21 cellular contexts compared by ENCODE assay signal in genomic region chr13:110027470-110028240, GRCh38.
A peak's percentile ranks its signal among the peaks of the same experiment; 100 is the strongest.
DNase-seq lines count a peak whose midpoint lies in the region; ATAC-seq and TF ChIP-seq lines count a peak whose summit lies in the region.
"Had no signal": no experiment of that assay in that cellular context is flagged by ENCODE, and none has a peak within 500 bp of the region (broad histone marks: within the 10 kb centered on the region; RNA-seq: fewer than 3 reads in every experiment).

No MANE protein-coding gene starts in this region.

- no peak for DNase-seq in GM23338 (ENCODE audit: low spot score)
- DNase-seq in NT2/D1 (ENCODE audit: low read depth, low spot score): peak; percentile 25
- DNase-seq in chondrocyte (ENCODE audit: low spot score): no peak
- DNase-seq in iPS-NIHi11 (ENCODE audit: low spot score): peak; percentile 37
- DNase-seq in activated naive CD4-positive, alpha-beta T cell treated with anti-CD3 and anti-CD28 coated beads for 36 hours: no peak
- no peak for DNase-seq in T1000 (lab: John Stamatoyannopoulos, UW)
- DNase-seq in RKO (ENCODE audit: low spot score): no peak
- DNase-seq: CD4-positive, CD25-positive, alpha-beta regulatory T cell; Karpas-422; NCI-H1105 treated with DMSO at 0.1 percent for 48 hours; NCI-H1694; NCI-H2029 treated with DMSO at 0.1 percent for 48 hours; NCI-H2171; NCI-H226; NCI-H510A; NCI-H69; SIG-M5 had no signal

- H3K36me3 Mint-ChIP-seq in GM23338 (ENCODE audit: low read depth): no peaks in the 10 kb centered on the region
- H3K36me3 Mint-ChIP-seq in chondrocyte (ENCODE audit: low read depth): no peaks in the 10 kb centered on the region
- H3K36me3 Mint-ChIP-seq in activated naive CD4-positive, alpha-beta T cell treated with anti-CD3 and anti-CD28 coated beads for 36 hours (ENCODE audit: low read depth): no peaks in the 10 kb centered on the region
- H3K36me3 Mint-ChIP-seq: CD4-positive, CD25-positive, alpha-beta regulatory T cell had no signal

- H3K9me3 Mint-ChIP-seq in GM23338: no peaks in the 10 kb centered on the region
- peaks cover 6% of the 10 kb centered on the region for H3K9me3 Mint-ChIP-seq in chondrocyte (ENCODE audit: low read depth)
- no peaks in the 10 kb centered on the region for H3K9me3 Mint-ChIP-seq in activated naive CD4-positive, alpha-beta T cell treated with anti-CD3 and anti-CD28 coated beads for 36 hours

- H3K4me3 Mint-ChIP-seq in GM23338 (no peak overlapping the region), chondrocyte (ENCODE audit: unreplicated experiment) (no peak overlapping the region)
- H3K4me3 Mint-ChIP-seq in activated naive CD4-positive, alpha-beta T cell treated with anti-CD3 and anti-CD28 coated beads for 36 hours: no peak overlapping the region

- peak overlapping the region; percentile 23; the same call in 1 of the 2 replicates for H3K27ac Mint-ChIP-seq in GM23338
- H3K27ac Mint-ChIP-seq in chondrocyte (ENCODE audit: unreplicated experiment): peak overlapping the region; percentile 34
- no peak overlapping the region for H3K27ac Mint-ChIP-seq in activated naive CD4-positive, alpha-beta T cell treated with anti-CD3 and anti-CD28 coated beads for 36 hours
- H3K27ac Mint-ChIP-seq: CD4-positive, CD25-positive, alpha-beta regulatory T cell had no signal

- no peaks in the 10 kb centered on the region for H3K27me3 Mint-ChIP-seq in GM23338 (ENCODE audit: insufficient read depth, low read depth, poor library complexity)
- H3K27me3 Mint-ChIP-seq in chondrocyte (ENCODE audit: low read depth): no peaks in the 10 kb centered on the region
- H3K27me3 Mint-ChIP-seq in activated naive CD4-positive, alpha-beta T cell treated with anti-CD3 and anti-CD28 coated beads for 36 hours (ENCODE audit: low read depth): peaks cover 2% of the 10 kb centered on the region
- H3K27me3 Mint-ChIP-seq: CD4-positive, CD25-positive, alpha-beta regulatory T cell had no signal

- H3K4me3 ChIP-seq in GM23338 (no peak overlapping the region), NT2/D1 (ENCODE audit: insufficient read length, low read depth) (no peak overlapping the region)
- H3K4me3 ChIP-seq: BLaER1 had no signal

- H3K27ac ChIP-seq in GM23338 (ENCODE audit: low read depth): no peak overlapping the region
- H3K27ac ChIP-seq: BLaER1, HL-60 had no signal

- no peaks in the 10 kb centered on the region for H3K79me2 ChIP-seq in GM23338 (replicated peaks; ENCODE audit: insufficient read depth)

- H4K20me1 ChIP-seq in GM23338 (replicated peaks; ENCODE audit: insufficient read depth): no peaks in the 10 kb centered on the region
- H4K20me1 ChIP-seq: BLaER1 had no signal

- H3K9me2 ChIP-seq in GM23338 (ENCODE audit: insufficient read depth): peaks cover 15% of the 10 kb centered on the region; the same call in 1 of the 2 replicates

- peak overlapping the region; percentile 4; the same call in 1 of the 2 replicates for H2AFZ ChIP-seq in GM23338

- CTCF ChIA-PET in activated naive CD4-positive, alpha-beta T cell treated with anti-CD3 and anti-CD28 coated beads for 36 hours (lab: Charles Lee): no interaction called here

- H3K36me3 ChIP-seq in GM23338 (ENCODE audit: insufficient read depth): no peaks in the 10 kb centered on the region
- no peaks in the 10 kb centered on the region for H3K36me3 ChIP-seq in NT2/D1 (ENCODE audit: insufficient read depth, insufficient read length, low read length)

- H3K4me1 ChIP-seq in GM23338 (ENCODE audit: insufficient read depth): no peaks in the 10 kb centered on the region
- H3K4me1 ChIP-seq in NT2/D1 (ENCODE audit: insufficient read depth, insufficient read length): no peaks in the 10 kb centered on the region

- peak; percentile 68 for ATAC-seq in GM23338
- ATAC-seq in GM19463 (IDR thresholded peaks at IDR 0.05; ENCODE audit: unreplicated experiment): no peak
- ATAC-seq: Panc1 had no signal

- H3K9me3 ChIP-seq in NT2/D1 (ENCODE audit: insufficient read depth, low read length): no peaks in the 10 kb centered on the region

- intact Hi-C loops in activated naive CD4-positive, alpha-beta T cell treated with anti-CD3 and anti-CD28 coated beads for 36 hours (cut with micrococcal nuclease): no loop called here

- H3K27me3 ChIP-seq in GM23338 (ENCODE audit: insufficient read depth) (no peaks in the 10 kb centered on the region), NT2/D1 (ENCODE audit: insufficient read depth, insufficient read length) (no peaks in the 10 kb centered on the region)
- H3K27me3 ChIP-seq: BLaER1 had no signal

- no peaks in the 10 kb centered on the region for H3F3A ChIP-seq in GM23338 (replicated peaks; ENCODE audit: low read depth)

- H3K9ac ChIP-seq in NT2/D1 (ENCODE audit: insufficient read length, low read depth): no peak overlapping the region
- H3K9ac ChIP-seq: BLaER1 had no signal

- TF ChIP-seq CTCF in GM23338 (conservative IDR thresholded peaks at IDR 0.05; ENCODE audit: low read depth in 2 of 2): no peak
- TF ChIP-seq CTCF in chondrocyte (IDR thresholded peaks at IDR 0.05): no peak

- no peak overlapping the region for H3K4me2 ChIP-seq in GM23338
- H3K4me2 ChIP-seq: BLaER1 had no signal

- H3K4me1 Mint-ChIP-seq in GM23338: peaks cover 7% of the 10 kb centered on the region; the same call in 2 of the 3 replicates
- peaks cover 31% of the 10 kb centered on the region for H3K4me1 Mint-ChIP-seq in chondrocyte (ENCODE audit: low read depth)
- H3K4me1 Mint-ChIP-seq in activated naive CD4-positive, alpha-beta T cell treated with anti-CD3 and anti-CD28 coated beads for 36 hours (ENCODE audit: low read depth): no peaks in the 10 kb centered on the region
- H3K4me1 Mint-ChIP-seq: CD4-positive, CD25-positive, alpha-beta regulatory T cell had no signal

TF ChIP-seq in GM23338, 12 proteins besides CTCF, POLR2A, EP300 and RAD21 (continues in another document):
- TF ChIP-seq STAT1 (IDR thresholded peaks at IDR 0.05; ENCODE audit: unreplicated experiment) (no peak), EZH2phosphoT487 (IDR thresholded peaks at IDR 0.05; ENCODE audit: unreplicated experiment) (no peak), ZNF462 (CRISPR knock-in tag; IDR thresholded peaks at IDR 0.05) (peak; percentile 58; the same call in 1 of the 2 replicates)

Comparison
In these comparisons a context has a peak if more than half of its experiments do, and no peak if none do; other contexts are left out.
1. DNase-seq: peak in NT2/D1 (single experiment) and iPS-NIHi11 (single experiment); none in GM23338 (single experiment), chondrocyte (single experiment), activated naive CD4-positive, alpha-beta T cell treated with anti-CD3 and anti-CD28 coated beads for 36 hours (single experiment), T1000 (single experiment) and RKO (single experiment).